Comparison of ENCODE assay signal across 40 cellular contexts in the genomic region with DNA sequence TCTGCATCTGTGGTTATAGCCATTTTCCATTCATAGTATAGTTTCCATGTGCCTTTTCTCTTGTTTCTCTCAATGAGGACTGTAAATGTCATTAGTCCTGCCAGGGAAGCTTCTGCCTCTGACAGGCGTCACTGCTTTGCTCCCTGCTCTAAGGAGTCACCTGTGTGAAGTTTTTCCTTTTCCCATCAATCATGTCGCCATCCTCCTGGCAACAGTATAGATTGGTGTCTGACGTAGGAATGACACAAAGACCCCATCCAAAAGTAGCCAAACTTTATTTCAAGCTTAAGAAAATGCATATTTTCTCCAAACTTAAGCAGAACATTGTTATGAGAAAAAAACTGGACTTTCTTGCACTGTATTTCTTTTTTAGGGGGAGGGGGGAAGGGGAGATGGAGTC. TPM values are rescaled to one million over a fixed set of nuclear protein-coding genes. Genes with fewer than 3 reads are reported as not detected.
"Had no signal": no experiment of that assay in that cellular context is flagged by ENCODE, and none has a peak within 500 bp of the region (broad histone marks: within the 10 kb centered on the region; RNA-seq: fewer than 3 reads in every experiment).

No MANE protein-coding gene starts in this region.

- H3K36me3 ChIP-seq: MG63 had no signal

- H3K4me3 ChIP-seq: MG63 had no signal

- DNase-seq: Karpas-422, Kasumi-1, MG63, MM.1S, MV-4-11, NCI-H1048, NCI-H1092, NCI-H1092 treated with DMSO at 0.1 percent for 48 hours, NCI-H1105, NCI-H1105 treated with DMSO at 0.1 percent for 48 hours, NCI-H1417, NCI-H1417 treated with DMSO at 0.1 percent for 48 hours, NCI-H1436, NCI-H1436 treated with DMSO at 0.1 percent for 48 hours, NCI-H146, NCI-H1694, NCI-H1694 treated with DMSO at 0.1 percent for 48 hours, NCI-H187, NCI-H187 treated with DMSO at 0.1 percent for 48 hours, NCI-H1930, NCI-H2029, NCI-H2029 treated with DMSO at 0.1 percent for 48 hours, NCI-H2081, NCI-H2081 treated with DMSO at 0.1 percent for 48 hours, NCI-H2107, NCI-H2171, NCI-H2171 treated with DMSO at 0.1 percent for 48 hours, NCI-H2227 treated with DMSO at 0.1 percent for 48 hours, NCI-H226, NCI-H345, NCI-H446, NCI-H446 treated with DMSO at 0.1 percent for 48 hours, NCI-H510A, NCI-H510A treated with DMSO at 0.1 percent for 48 hours, NCI-H524, NCI-H524 treated with DMSO at 0.1 percent for 48 hours had no signal

- H3K27me3 ChIP-seq: MG63 had no signal

- H3K9me3 ChIP-seq: MG63 had no signal

RNA-seq across cellular contexts. Expression of a gene that starts 23.5 kb away (rescaled TPM):
- total RNA-seq: LHCN-M2, M059J, MCF 10A, NCI-H460 had no signal
